8 cellular contexts compared by ENCODE assay signal in the genomic region with DNA sequence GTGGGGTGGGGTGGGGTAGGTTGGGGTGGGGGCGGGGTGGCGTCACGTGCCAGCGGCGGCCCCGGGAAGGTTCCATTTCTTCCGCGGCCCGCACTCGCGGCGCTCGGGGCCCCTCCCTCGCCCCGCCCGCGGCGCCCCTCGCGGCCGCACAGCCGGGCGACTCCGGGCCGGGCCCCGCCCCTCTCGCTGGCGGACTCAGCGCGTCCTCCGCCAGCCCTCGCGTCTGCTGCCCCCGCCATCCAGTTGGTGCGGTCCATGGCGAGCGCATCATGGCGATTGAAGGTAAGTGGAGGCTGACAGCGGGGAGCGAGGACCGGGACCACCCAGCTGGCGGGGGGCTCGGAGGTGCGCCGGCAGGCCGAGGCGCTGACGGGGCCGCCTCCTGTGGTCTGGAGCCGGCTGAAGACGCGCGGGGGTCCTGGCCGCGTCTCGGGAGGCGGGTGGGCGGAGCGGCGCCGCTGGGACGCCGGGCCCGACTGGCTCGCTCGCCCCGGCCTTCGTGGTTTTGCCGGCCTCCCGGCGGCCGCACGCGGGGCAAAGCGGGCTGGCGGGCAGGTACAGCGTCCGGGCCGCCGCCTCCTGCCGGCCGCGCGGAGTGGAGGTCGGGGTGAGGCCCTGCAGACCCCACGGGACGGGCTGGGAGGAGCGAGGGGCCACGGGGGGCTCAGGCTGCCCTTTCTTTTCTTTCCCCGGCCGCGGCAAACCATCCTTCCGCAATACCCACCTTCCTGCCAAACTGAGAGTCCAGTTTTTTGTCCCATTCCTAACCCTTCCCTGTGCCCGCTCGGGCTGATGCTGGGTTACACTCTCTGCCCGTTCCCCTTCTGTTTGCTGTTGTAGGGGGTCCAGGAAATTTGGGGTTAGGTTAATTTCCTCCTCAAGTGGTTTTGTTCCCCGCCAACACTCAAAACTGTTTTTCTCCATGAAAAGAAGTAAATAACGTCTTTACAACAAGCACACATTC. TPM values are rescaled to one million over a fixed set of nuclear protein-coding genes. Genes with fewer than 3 reads are reported as not detected.
DNase-seq lines count a peak whose midpoint lies in the region; ATAC-seq, FAIRE-seq and TF ChIP-seq lines count a peak whose summit lies in the region.

Gene SYT14, plus strand, starts transcription at position 222 of the 964 bp plus-strand sequence. Its CDS starts 48 bp downstream, at position 270.

- peaks cover 0 to 7% of the 10 kb centered on the region in 2 experiments; a peak in 3 of 4 replicates for H3K27me3 ChIP-seq in GM12878 (replicated peaks in 1 of 2; ENCODE audit: control insufficient read depth in 2 of 2, insufficient read depth in 2 of 2, low read length in 1 of 2)

- no peaks in the 10 kb centered on the region for H3K9me3 ChIP-seq in GM12878 (replicated peaks; ENCODE audit: control insufficient read depth, insufficient read depth, low read length)

- no TSS peak for BruUV-seq in GM12878 (replicated peaks; lab: Mats Ljungman, UMichigan)

- TF ChIP-seq CTCF in GM12878 (IDR thresholded peaks at IDR 0.05 in 2 of 3, conservative IDR thresholded peaks at IDR 0.05 in 1 of 3; ENCODE audit: control insufficient read depth in 2 of 3, extremely low read depth in 1 of 3, insufficient read depth in 1 of 3, low read depth in 3 of 3, low read length in 3 of 3), result no peak

- 59% methylated on average over 54 of the region's 98 CpGs for WGBS in GM12878 (ENCODE audit: insufficient coverage, insufficient replicate concordance, low lambda C conversion rate, missing lambda C conversion rate)
- WGBS in urinary bladder, result 2% methylated on average over 98 of the region's 98 CpGs

- H3K4me3 ChIP-seq in GM12878, result no peak within 1 kb of the TSS
- H3K4me3 ChIP-seq in urinary bladder (ENCODE audit: low read depth, low read length), result peak within 1 kb of the TSS; percentile 29

- intact Hi-C loops in GM12878 (cut with micrococcal nuclease; ENCODE audit: unreplicated experiment), result no loop called here

- H3K36me3 ChIP-seq in GM12878 (ENCODE audit: control insufficient read depth in 2 of 2, insufficient read depth in 2 of 2, low read length in 1 of 2), result no peaks in the 10 kb centered on the region
- no peaks in the 10 kb centered on the region for H3K36me3 ChIP-seq in urinary bladder (ENCODE audit: insufficient read depth)

- no peak for TF ChIP-seq POLR2A in GM12878 (IDR thresholded peaks at IDR 0.05; ENCODE audit: low read depth, low read length)

- no peaks in the 10 kb centered on the region for H4K20me1 ChIP-seq in GM12878 (ENCODE audit: control insufficient read depth, insufficient read depth)

- H3K9ac ChIP-seq in GM12878 (ENCODE audit: control insufficient read depth, insufficient read depth, low read length), result no peak within 1 kb of the TSS

- DNase-seq in A172 (ENCODE audit: low spot score) (peak; percentile 59), NCI-H2196 treated with DMSO at 0.1 percent for 48 hours (lab: John Stamatoyannopoulos, UW; ENCODE audit: unreplicated experiment) (peak; percentile 63), GM12878 (ENCODE audit: low read depth, low spot score) (no peak), kidney tubule cell (ENCODE audit: low spot score) (peak; percentile 49)

- no peak for FAIRE-seq in GM12878 (lab: Jason Lieb, UNC)

- POLR2A ChIA-PET in GM12878 (lab: Charles Lee), result no interaction called here

- TF ChIP-seq EP300 in GM12878 (IDR thresholded peaks at IDR 0.05; ENCODE audit: borderline replicate concordance in 1 of 2, control insufficient read depth in 1 of 2, low read depth in 2 of 2, low read length in 2 of 2), result no peak

- SMC1A ChIA-PET in GM12878 (lab: Charles Lee; ENCODE audit: uncharacterized antibody, unreplicated experiment), result no interaction called here

- CTCF ChIA-PET in GM12878 (lab: Yijun Ruan, JAX), result no interaction called here

- no peaks in the 10 kb centered on the region for H3K79me2 ChIP-seq in GM12878 (ENCODE audit: control insufficient read depth, insufficient read depth, low read length)

- H3K4me1 ChIP-seq in GM12878 (ENCODE audit: control insufficient read depth, insufficient read depth, low read length), result no peaks in the 10 kb centered on the region
- peaks cover 3% of the 10 kb centered on the region for H3K4me1 ChIP-seq in urinary bladder (ENCODE audit: insufficient read depth)

- ATAC-seq in GM18498 (IDR thresholded peaks at IDR 0.05; ENCODE audit: unreplicated experiment) (peak; percentile 29), GM12878 (no peak), GM19452 (IDR thresholded peaks at IDR 0.05; ENCODE audit: unreplicated experiment) (no peak), GM18861 (IDR thresholded peaks at IDR 0.05; ENCODE audit: unreplicated experiment) (no peak)

- no peak within 1 kb of the TSS for H2AFZ ChIP-seq in GM12878 (ENCODE audit: control insufficient read depth, low read depth, low read length)

- peak within 1 kb of the TSS; percentile 55; the same call in 1 of the 2 replicates for H3K4me2 ChIP-seq in GM12878 (ENCODE audit: control insufficient read depth, insufficient read depth)

- no peak for TF ChIP-seq RAD21 in GM12878 (IDR thresholded peaks at IDR 0.05; ENCODE audit: insufficient read depth, low read depth, low read length)

- in situ Hi-C loops in GM12878 (cut with MboI), result no loop called here

- no peak within 1 kb of the TSS for H3K27ac ChIP-seq in GM12878 (ENCODE audit: control insufficient read depth, insufficient read depth)
- H3K27ac ChIP-seq in urinary bladder (ENCODE audit: low read depth), result no peak within 1 kb of the TSS

- RAD21 ChIA-PET in GM12878 (lab: Charles Lee; ENCODE audit: unreplicated experiment), result no interaction called here

TF ChIP-seq in GM12878, 131 proteins besides CTCF, POLR2A, EP300 and RAD21:
- TF ChIP-seq, protein P1, sequence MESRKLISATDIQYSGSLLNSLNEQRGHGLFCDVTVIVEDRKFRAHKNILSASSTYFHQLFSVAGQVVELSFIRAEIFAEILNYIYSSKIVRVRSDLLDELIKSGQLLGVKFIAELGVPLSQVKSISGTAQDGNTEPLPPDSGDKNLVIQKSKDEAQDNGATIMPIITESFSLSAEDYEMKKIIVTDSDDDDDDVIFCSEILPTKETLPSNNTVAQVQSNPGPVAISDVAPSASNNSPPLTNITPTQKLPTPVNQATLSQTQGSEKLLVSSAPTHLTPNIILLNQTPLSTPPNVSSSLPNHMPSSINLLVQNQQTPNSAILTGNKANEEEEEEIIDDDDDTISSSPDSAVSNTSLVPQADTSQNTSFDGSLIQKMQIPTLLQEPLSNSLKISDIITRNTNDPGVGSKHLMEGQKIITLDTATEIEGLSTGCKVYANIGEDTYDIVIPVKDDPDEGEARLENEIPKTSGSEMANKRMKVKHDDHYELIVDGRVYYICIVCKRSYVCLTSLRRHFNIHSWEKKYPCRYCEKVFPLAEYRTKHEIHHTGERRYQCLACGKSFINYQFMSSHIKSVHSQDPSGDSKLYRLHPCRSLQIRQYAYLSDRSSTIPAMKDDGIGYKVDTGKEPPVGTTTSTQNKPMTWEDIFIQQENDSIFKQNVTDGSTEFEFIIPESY (IDR thresholded peaks at IDR 0.05), result no peak
- TF ChIP-seq IRF4 (IDR thresholded peaks at IDR 0.05; ENCODE audit: low read depth, low read length) (no peak), HDAC2 (IDR thresholded peaks at IDR 0.05) (no peak), FOXK2 (IDR thresholded peaks at IDR 0.05) (no peak), BRCA1 (IDR thresholded peaks at IDR 0.05; ENCODE audit: low read depth, low read length) (no peak)
- TF ChIP-seq, protein P2, sequence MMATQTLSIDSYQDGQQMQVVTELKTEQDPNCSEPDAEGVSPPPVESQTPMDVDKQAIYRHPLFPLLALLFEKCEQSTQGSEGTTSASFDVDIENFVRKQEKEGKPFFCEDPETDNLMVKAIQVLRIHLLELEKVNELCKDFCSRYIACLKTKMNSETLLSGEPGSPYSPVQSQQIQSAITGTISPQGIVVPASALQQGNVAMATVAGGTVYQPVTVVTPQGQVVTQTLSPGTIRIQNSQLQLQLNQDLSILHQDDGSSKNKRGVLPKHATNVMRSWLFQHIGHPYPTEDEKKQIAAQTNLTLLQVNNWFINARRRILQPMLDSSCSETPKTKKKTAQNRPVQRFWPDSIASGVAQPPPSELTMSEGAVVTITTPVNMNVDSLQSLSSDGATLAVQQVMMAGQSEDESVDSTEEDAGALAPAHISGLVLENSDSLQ (IDR thresholded peaks at IDR 0.05), result no peak

RNA-seq across cellular contexts. Expression of gene SYT14, which starts in this region (rescaled TPM):
- 11.7 and 11.8 TPM in 2 replicates for total RNA-seq in A172 (2014; rRNA removed; shearing (Covaris generic))
- total RNA-seq in GM12878 (2013; cell fraction: nucleolus; rRNA removed), result not detected in 2 replicates
- total RNA-seq in GM12878 (2014; rRNA removed), result not detected in 2 replicates
- not detected in 2 replicates for total RNA-seq in GM12878 (2014; rRNA removed; fragmentation: Illumina TruSeq; extraction: Trizol)
- total RNA-seq in GM12878 (2021), result not detected in 2 replicates
- not detected for polyA plus RNA-seq in GM12878 (2011; ENCODE audit: low read depth)
- not detected in 2 replicates for polyA plus RNA-seq in GM12878 (2011; rRNA removed)
- not detected in 2 replicates for polyA plus RNA-seq in GM12878 (2011; cell fraction: cytosol; rRNA removed)
- polyA plus RNA-seq in GM12878 (2011; cell fraction: nucleus; rRNA removed), result not detected in 2 replicates
- polyA plus RNA-seq in GM12878 (2012), result not detected in 2 replicates
- not detected in 2 replicates for polyA plus RNA-seq in GM12878 (2014; fragmentation: Illumina TruSeq; extraction: Trizol)
- under 1 TPM in 1 of 2 experiments, not detected in 1; under 0.01 TPM for polyA plus RNA-seq in GM12878 (2014; fragmentation: Nextera tagmentation; extraction: Ambion mirVana)
- not detected in 2 replicates for polyA plus RNA-seq in GM12878 (2014; rRNA removed)
- polyA plus RNA-seq in GM12878 (2016; fragmentation: Nextera tagmentation; extraction: Ambion mirVana), result not detected
- under 0.01 TPM in 1 of 2 replicates, not detected in the other for polyA minus RNA-seq in GM12878 (2011; rRNA and poly(A)+ RNA removed)
- polyA minus RNA-seq in GM12878 (2011; cell fraction: cytosol; rRNA and poly(A)+ RNA removed), result not detected in 2 replicates
- under 0.01 TPM in 1 of 2 replicates, not detected in the other for polyA minus RNA-seq in GM12878 (2011; cell fraction: nucleus; rRNA and poly(A)+ RNA removed)
- total RNA-seq in urinary bladder, result 2.4 TPM
- 0.05 TPM for polyA plus RNA-seq in urinary bladder
